1 cellular context compared by ENCODE assay signal in genomic region chr1:34852677-34853217, GRCh38.
TF ChIP-seq lines count a peak whose summit lies in the region.

No MANE protein-coding gene starts in this region.

TF ChIP-seq in K562, 482 proteins besides CTCF, POLR2A, EP300 and RAD21 (continued from another document):
- TF ChIP-seq SPI1 (IDR thresholded peaks at IDR 0.05; ENCODE audit: borderline replicate concordance, low read depth, low read length), result peak; percentile 36; the same call in 1 of the 2 replicates
- TF ChIP-seq POLR2B (IDR thresholded peaks at IDR 0.05; ENCODE audit: low read depth, partially characterized antibody), result peak; percentile 14
- 0 out of 2 replicates have a peak, but pooled peaks have one; percentile 32 for TF ChIP-seq SMAD3 (CRISPR knock-in tag; conservative IDR thresholded peaks at IDR 0.05)
- TF ChIP-seq NR2C2 (CRISPR knock-in tag; IDR thresholded peaks at IDR 0.05), result peak; percentile 51; the same call in 1 of the 2 replicates
- TF ChIP-seq NR2C2 (tag; IDR thresholded peaks at IDR 0.05), result no peak
- TF ChIP-seq U2AF1 (optimal IDR thresholded peaks at IDR 0.05; ENCODE audit: low read depth, low read length), result no peak
- 0 out of 2 replicates have a peak, but pooled peaks have one; percentile 53 for TF ChIP-seq ILF3 (IDR thresholded peaks at IDR 0.05; ENCODE audit: borderline replicate concordance)
- TF ChIP-seq HDAC2 (IDR thresholded peaks at IDR 0.05), result no peak
- peak; percentile 63; the same call in 1 of the 2 replicates for TF ChIP-seq MYC (IDR thresholded peaks at IDR 0.05; ENCODE audit: low read depth, low read length)
- TF ChIP-seq MYC (CRISPR knock-in tag; IDR thresholded peaks at IDR 0.05; ENCODE audit: borderline replicate concordance, low read depth), result no peak
- 0 out of 4 replicates have a peak, but pooled peaks of 1 of the 2 experiments have one; percentile 12 for TF ChIP-seq MLLT1 (IDR thresholded peaks at IDR 0.05)
- peak; percentile 56; the same call in 1 of the 2 replicates for TF ChIP-seq ZNF384 (IDR thresholded peaks at IDR 0.05; ENCODE audit: low read depth, low read length)
- TF ChIP-seq FOSL1 (tag; conservative IDR thresholded peaks at IDR 0.05), result peak; percentile 61
- TF ChIP-seq TEAD1 (CRISPR knock-in tag; IDR thresholded peaks at IDR 0.05), result 0 out of 4 replicates have a peak, but pooled peaks of 1 of the 2 experiments have one; percentile 50
